Comparison of ENCODE assay signal across 16 cellular contexts in the genomic region with DNA sequence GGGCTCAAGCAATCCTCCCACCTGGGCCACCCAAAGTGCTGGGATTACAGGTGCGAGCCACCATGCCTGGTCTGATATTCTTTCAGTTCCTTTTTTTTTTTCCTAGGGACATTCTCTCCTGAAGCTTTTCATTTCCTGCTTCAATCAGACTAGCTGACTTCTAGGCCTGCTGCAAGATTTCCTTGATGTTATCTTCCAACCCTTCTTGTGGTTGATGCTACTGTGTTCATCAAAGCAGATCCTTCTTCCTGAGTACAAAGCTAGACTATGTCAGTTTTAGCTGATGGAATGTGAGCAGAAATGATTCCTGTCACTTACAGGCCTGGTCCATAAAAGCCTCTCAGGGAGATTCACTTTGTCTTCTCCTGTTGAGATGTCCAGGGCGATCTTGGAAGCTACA.
"Had no signal": no experiment of that assay in that cellular context is flagged by ENCODE, and none has a peak within 500 bp of the region (broad histone marks: within the 10 kb centered on the region; RNA-seq: fewer than 3 reads in every experiment).

No MANE protein-coding gene starts in this region.

- H3K9me3 ChIP-seq: left ventricle myocardium inferior, sigmoid colon, testis, upper lobe of right lung had no signal

- H3K27me3 ChIP-seq: sigmoid colon, testis, upper lobe of right lung had no signal

- H3K4me3 ChIP-seq: left ventricle myocardium inferior, sigmoid colon, testis, upper lobe of right lung had no signal

- DNase-seq: activated CD4-positive, alpha-beta T cell treated with anti-CD3 and anti-CD28 coated beads, Interleukin-2, amount 10 ng/mL, durations not matched to agents 7 days and 5 days; activated CD4-positive, CD25-positive, alpha-beta regulatory T cell; activated T-cell treated with anti-CD3 and anti-CD28 coated beads for 4 hours; aorta; islet precursor cell; left ventricle myocardium inferior; sigmoid colon; stimulated activated naive CD8-positive, alpha-beta T cell treated with anti-CD3 and anti-CD28 coated beads, Interleukin-15, Interleukin-2, amounts not matched to agents 100 U/mL and 50 U/mL, for 24 hours; testis; upper lobe of right lung had no signal

- H3K36me3 ChIP-seq: left ventricle myocardium inferior, sigmoid colon, upper lobe of right lung had no signal

- ATAC-seq: activated naive CD4-positive, alpha-beta T cell treated with anti-CD3 and anti-CD28 coated beads, Interleukin-2, amount 50 U/mL, for 72 hours; stimulated activated naive CD8-positive, alpha-beta T cell treated with anti-CD3 and anti-CD28 coated beads, Interleukin-15, Interleukin-2, amounts not matched to agents 100 U/mL and 50 U/mL, for 24 hours; upper lobe of right lung had no signal

- FAIRE-seq: bronchial epithelial cell, colon, endothelial cell of umbilical vein, frontal cortex, TTC549 had no signal

- H3K27ac ChIP-seq: left ventricle myocardium inferior, sigmoid colon, testis, upper lobe of right lung had no signal
